ENCODE assay signal across 9 cellular contexts in genomic region chr9:132671620-132672412, GRCh38. TPM values are rescaled to one million over a fixed set of nuclear protein-coding genes. Genes with fewer than 3 reads are reported as not detected.
DNase-seq lines count a peak whose midpoint lies in the region; ATAC-seq and TF ChIP-seq lines count a peak whose summit lies in the region.
"Had no signal": no experiment of that assay in that cellular context is flagged by ENCODE, and none has a peak within 500 bp of the region (broad histone marks: within the 10 kb centered on the region; RNA-seq: fewer than 3 reads in every experiment).

No MANE protein-coding gene starts in this region.

- peak overlapping the region; percentile 86 for H3K4me3 Mint-ChIP-seq in activated CD8-positive, alpha-beta memory T cell treated with anti-CD3 and anti-CD28 coated beads, Interleukin-2, amount 10 ng/mL, durations not matched to agents 7 days and 5 days

- peaks cover 2% of the 10 kb centered on the region for H3K9me3 Mint-ChIP-seq in activated CD8-positive, alpha-beta memory T cell treated with anti-CD3 and anti-CD28 coated beads, Interleukin-2, amount 10 ng/mL, durations not matched to agents 7 days and 5 days (ENCODE audit: low read depth)

- H3K27ac Mint-ChIP-seq in activated CD8-positive, alpha-beta memory T cell treated with anti-CD3 and anti-CD28 coated beads, Interleukin-2, amount 10 ng/mL, durations not matched to agents 7 days and 5 days = peak overlapping the region; percentile 87

- no peaks in the 10 kb centered on the region for H3K27me3 Mint-ChIP-seq in activated CD8-positive, alpha-beta memory T cell treated with anti-CD3 and anti-CD28 coated beads, Interleukin-2, amount 10 ng/mL, durations not matched to agents 7 days and 5 days

- peaks cover 13% of the 10 kb centered on the region for H3K36me3 Mint-ChIP-seq in activated CD8-positive, alpha-beta memory T cell treated with anti-CD3 and anti-CD28 coated beads, Interleukin-2, amount 10 ng/mL, durations not matched to agents 7 days and 5 days

- no peak for TF ChIP-seq CTCF in WI38 (IDR thresholded peaks at IDR 0.05; ENCODE audit: low read depth, low read length)

- DNase-seq in activated CD8-positive, alpha-beta memory T cell treated with anti-CD3 and anti-CD28 coated beads, Interleukin-2, amount 10 ng/mL, durations not matched to agents 7 days and 5 days = no peak
- no peak for DNase-seq in activated CD8-positive, alpha-beta memory T cell treated with anti-CD3 and anti-CD28 coated beads for 24 hours
- no peak for DNase-seq in iPS DF 6.9 (ENCODE audit: low read depth, low spot score)
- DNase-seq in NCI-H526 treated with DMSO at 0.1 percent for 48 hours (lab: John Stamatoyannopoulos, UW) = no peak
- DNase-seq: NCI-H1417 treated with DMSO at 0.1 percent for 48 hours had no signal

- no peaks in the 10 kb centered on the region for H3K27me3 ChIP-seq in iPS DF 6.9 (ENCODE audit: control insufficient read depth, insufficient read depth, low read length)
- H3K27me3 ChIP-seq in subcutaneous abdominal adipose tissue (ENCODE audit: control insufficient read depth in 5 of 5, insufficient read depth in 4 of 5, low read length in 5 of 5) = no peaks in the 10 kb centered on the region

- no peak for ATAC-seq in activated CD8-positive, alpha-beta memory T cell treated with anti-CD3 and anti-CD28 coated beads, Interleukin-2, amount 10 ng/mL, durations not matched to agents 7 days and 5 days
- ATAC-seq in GM18511 (IDR thresholded peaks at IDR 0.05; ENCODE audit: unreplicated experiment) = no peak
- ATAC-seq in HG03135 (IDR thresholded peaks at IDR 0.05; ENCODE audit: unreplicated experiment) = no peak

- peaks cover 48% of the 10 kb centered on the region for H3K4me1 Mint-ChIP-seq in activated CD8-positive, alpha-beta memory T cell treated with anti-CD3 and anti-CD28 coated beads, Interleukin-2, amount 10 ng/mL, durations not matched to agents 7 days and 5 days

- H3K4me3 ChIP-seq in WI38 (ENCODE audit: low read depth, low read length) (peak overlapping the region; percentile 90), iPS DF 6.9 (ENCODE audit: low read length) (peak overlapping the region; percentile 94; the same call in 1 of the 2 replicates), subcutaneous abdominal adipose tissue (ENCODE audit: low read depth in 1 of 5, low read length in 5 of 5) (peak overlapping the region in 4 of 5 donors; percentile 67 to 97 (median 94))

- no CpG with 5 or more reads among the region's 6 CpGs for WGBS in iPS DF 6.9 (ENCODE audit: insufficient coverage, insufficient read length)

- H3K27ac ChIP-seq in iPS DF 6.9 (ENCODE audit: low read length) (no peak overlapping the region), subcutaneous abdominal adipose tissue (ENCODE audit: low read depth, low read length) (no peak overlapping the region)

- CTCF ChIA-PET in activated CD8-positive, alpha-beta memory T cell treated with anti-CD3 and anti-CD28 coated beads, Interleukin-2, amount 10 ng/mL, durations not matched to agents 7 days and 5 days (lab: Charles Lee) = interaction anchor here (1.0 to 2.5 kb wide), 5 partner anchors 8 to 229 kb away, joined by 3 to 8 read pairs (median 4); no protein-coding TSS in a partner anchor

- no peaks in the 10 kb centered on the region for H3K9me3 ChIP-seq in iPS DF 6.9 (ENCODE audit: control insufficient read depth, insufficient read depth, low read length)
- no peaks in the 10 kb centered on the region for H3K9me3 ChIP-seq in subcutaneous abdominal adipose tissue (ENCODE audit: control insufficient read depth in 5 of 5, low read length in 5 of 5)

- H3K9ac ChIP-seq in subcutaneous abdominal adipose tissue (ENCODE audit: low read length in 5 of 5) = peak overlapping the region in 3 of 5 donors; percentile 94 to 97 (median 95)

- H3K36me3 ChIP-seq in iPS DF 6.9 (ENCODE audit: control insufficient read depth, insufficient read depth, low read length) (no peaks in the 10 kb centered on the region), subcutaneous abdominal adipose tissue (ENCODE audit: control insufficient read depth in 5 of 5, insufficient read depth in 5 of 5, low read length in 5 of 5) (no peaks in the 10 kb centered on the region)

- H3K4me1 ChIP-seq in iPS DF 6.9 (ENCODE audit: control insufficient read depth, insufficient read depth, low read length) = no peaks in the 10 kb centered on the region; the same call in 1 of the 2 replicates
- peaks cover 0 to 40% (median 36%) of the 10 kb centered on the region in 5 donors for H3K4me1 ChIP-seq in subcutaneous abdominal adipose tissue (ENCODE audit: control insufficient read depth in 5 of 5, insufficient read depth in 5 of 5, low read length in 5 of 5)

RNA-seq across cellular contexts. Expression of gene GTF3C4, which starts 1.6 kb away (rescaled TPM):
- 10 to 100 TPM; 11.8 to 16.0 TPM for total RNA-seq in activated CD8-positive, alpha-beta memory T cell treated with anti-CD3 and anti-CD28 coated beads, Interleukin-2, amount 10 ng/mL, durations not matched to agents 7 days and 5 days

RNA-seq across cellular contexts. Expression of gene DDX31, which starts 2.0 kb away (rescaled TPM):
- 10 to 100 TPM; 14.6 to 19.6 TPM for total RNA-seq in activated CD8-positive, alpha-beta memory T cell treated with anti-CD3 and anti-CD28 coated beads, Interleukin-2, amount 10 ng/mL, durations not matched to agents 7 days and 5 days
